Comparison of ENCODE assay signal across 9 cellular contexts in genomic region chr6:2768696-2769095, GRCh38. TPM values are rescaled to one million over a fixed set of nuclear protein-coding genes. Genes with fewer than 3 reads are reported as not detected.
DNase-seq lines count a peak whose midpoint lies in the region; ATAC-seq and TF ChIP-seq lines count a peak whose summit lies in the region.
"Had no signal": no experiment of that assay in that cellular context is flagged by ENCODE, and none has a peak within 500 bp of the region (broad histone marks: within the 10 kb centered on the region; RNA-seq: fewer than 3 reads in every experiment).

No MANE protein-coding gene starts in this region.

- H3K27me3 Mint-ChIP-seq in CD8-positive, alpha-beta T cell (ENCODE audit: low read depth): no peaks in the 10 kb centered on the region
- peaks cover 11% of the 10 kb centered on the region for H3K27me3 Mint-ChIP-seq in brain
- H3K27me3 Mint-ChIP-seq in natural killer cell treated with Interleukin-12 subunit alpha and Interleukin-12 subunit beta and Interleukin-15 and Interleukin-18, amount 100 ng/mL, for 72 hours: no peaks in the 10 kb centered on the region

- peaks cover 69% of the 10 kb centered on the region for H3K4me1 Mint-ChIP-seq in CD8-positive, alpha-beta T cell (ENCODE audit: low read depth)
- H3K4me1 Mint-ChIP-seq in brain: peaks cover 77% of the 10 kb centered on the region
- peaks cover 43 to 55% of the 10 kb centered on the region in 2 donors for H3K4me1 Mint-ChIP-seq in natural killer cell treated with Interleukin-12 subunit alpha and Interleukin-12 subunit beta and Interleukin-15 and Interleukin-18, amount 100 ng/mL, for 72 hours (ENCODE audit: low read depth in 2 of 2)

- H3K4me3 ChIP-seq in CD8-positive, alpha-beta T cell (ENCODE audit: low read depth, low read length): no peak overlapping the region
- peak overlapping the region; percentile 99 for H3K4me3 ChIP-seq in Karpas-422 (ENCODE audit: low read length)

- peaks cover 26% of the 10 kb centered on the region for H3K36me3 ChIP-seq in CD8-positive, alpha-beta T cell (ENCODE audit: insufficient read depth, low read length)
- peaks cover 44% of the 10 kb centered on the region; the same call in 1 of the 2 replicates for H3K36me3 ChIP-seq in Karpas-422 (ENCODE audit: insufficient read depth, low read length)

- no peaks in the 10 kb centered on the region for H3K9me2 ChIP-seq in Karpas-422 (replicated peaks; ENCODE audit: insufficient read depth, low read length)

- no peaks in the 10 kb centered on the region for H3K27me3 ChIP-seq in CD8-positive, alpha-beta T cell (ENCODE audit: insufficient read depth, low read length)
- H3K27me3 ChIP-seq in Karpas-422 (ENCODE audit: low read length): no peaks in the 10 kb centered on the region
- H3K27me3 ChIP-seq: brain microvascular endothelial cell had no signal

- H3K4me1 ChIP-seq in CD8-positive, alpha-beta T cell (ENCODE audit: insufficient read depth, low read length): peaks cover 59% of the 10 kb centered on the region
- peaks cover 34% of the 10 kb centered on the region for H3K4me1 ChIP-seq in Karpas-422 (ENCODE audit: low read length)

- H4K20me1 ChIP-seq in Karpas-422 (ENCODE audit: insufficient read depth, low read depth, low read length): peaks cover 41% of the 10 kb centered on the region

- intact Hi-C loops in CD8-positive, alpha-beta T cell (cut with DNase I, micrococcal nuclease): loop anchor here (5.0 to 10.0 kb wide), 6 partner anchors 74 to 1364 kb away; partner anchors contain the start of genes BPHL (in 1 of the 2), PSMG4 (in 1 of the 2), SERPINB1 (in 1 of the 2) and SERPINB9 (in 1 of the 2)

- H2AFZ ChIP-seq in Karpas-422 (ENCODE audit: low read length): no peak overlapping the region

- CTCF ChIA-PET in CD8-positive, alpha-beta T cell (lab: Charles Lee): interaction anchor here (0.6 to 5.0 kb wide), 7 partner anchors 12 to 1252 kb away, joined by 3 to 24 read pairs (median 6); partner anchors contain the start of gene MYLK4

- no peaks in the 10 kb centered on the region for H3K9me3 Mint-ChIP-seq in CD8-positive, alpha-beta T cell
- peaks cover 0 to 4% (median 0%) of the 10 kb centered on the region in 5 experiments for H3K9me3 Mint-ChIP-seq in brain
- H3K9me3 Mint-ChIP-seq in natural killer cell treated with Interleukin-12 subunit alpha and Interleukin-12 subunit beta and Interleukin-15 and Interleukin-18, amount 100 ng/mL, for 72 hours: no peaks in the 10 kb centered on the region

- H3K9me3 ChIP-seq in CD8-positive, alpha-beta T cell (ENCODE audit: low read length): no peaks in the 10 kb centered on the region
- H3K9me3 ChIP-seq in Karpas-422 (ENCODE audit: low read length): no peaks in the 10 kb centered on the region

- POLR2A ChIA-PET in CD8-positive, alpha-beta T cell (lab: Charles Lee): interaction anchor here (0.5 to 2.5 kb wide), 6 partner anchors 10 to 172 kb away, joined by 3 to 11 read pairs (median 4); partner anchors contain the start of gene SERPINB1

- H3K27ac ChIP-seq in CD8-positive, alpha-beta T cell (ENCODE audit: low read depth, low read length): no peak overlapping the region
- H3K27ac ChIP-seq in Karpas-422 (ENCODE audit: low read length): no peak overlapping the region
- H3K27ac ChIP-seq: brain microvascular endothelial cell had no signal

- no peak for ATAC-seq in CD8-positive, alpha-beta T cell
- ATAC-seq in natural killer cell treated with Interleukin-12 subunit alpha and Interleukin-12 subunit beta and Interleukin-15 and Interleukin-18, amount 100 ng/mL, for 72 hours: no peak
- ATAC-seq in HG03097 (IDR thresholded peaks at IDR 0.05; ENCODE audit: low FRiP score, unreplicated experiment): no peak
- no peak for ATAC-seq in GM21515 (IDR thresholded peaks at IDR 0.05; ENCODE audit: unreplicated experiment)

- H3K4me3 Mint-ChIP-seq in CD8-positive, alpha-beta T cell: peak overlapping the region; percentile 92
- peak overlapping the region; percentile 83 to 94 (median 87) for H3K4me3 Mint-ChIP-seq in brain
- peak overlapping the region; percentile 88 for H3K4me3 Mint-ChIP-seq in natural killer cell treated with Interleukin-12 subunit alpha and Interleukin-12 subunit beta and Interleukin-15 and Interleukin-18, amount 100 ng/mL, for 72 hours

- peak overlapping the region; percentile 61 for H3K27ac Mint-ChIP-seq in CD8-positive, alpha-beta T cell
- H3K27ac Mint-ChIP-seq in brain: peak overlapping the region in 2 of 5 experiments; percentile 76 to 82
- H3K27ac Mint-ChIP-seq in natural killer cell treated with Interleukin-12 subunit alpha and Interleukin-12 subunit beta and Interleukin-15 and Interleukin-18, amount 100 ng/mL, for 72 hours: peak overlapping the region; percentile 18 to 58

- peak overlapping the region; percentile 100 for H3K4me2 ChIP-seq in Karpas-422 (ENCODE audit: low read depth, low read length, poor library complexity, severe bottlenecking)

- H3K79me2 ChIP-seq in Karpas-422 (ENCODE audit: low read length): peaks cover 82% of the 10 kb centered on the region

- peaks cover 52% of the 10 kb centered on the region for H3K36me3 Mint-ChIP-seq in CD8-positive, alpha-beta T cell
- H3K36me3 Mint-ChIP-seq in brain: peaks cover 55% of the 10 kb centered on the region
- H3K36me3 Mint-ChIP-seq in natural killer cell treated with Interleukin-12 subunit alpha and Interleukin-12 subunit beta and Interleukin-15 and Interleukin-18, amount 100 ng/mL, for 72 hours: peaks cover 13% of the 10 kb centered on the region

- no peak for TF ChIP-seq CTCF in CD8-positive, alpha-beta T cell (IDR thresholded peaks at IDR 0.05)
- no peak for TF ChIP-seq CTCF in brain (conservative IDR thresholded peaks at IDR 0.05)

- DNase-seq in CD8-positive, alpha-beta T cell: no peak
- DNase-seq in Karpas-422 (no peak), activated gamma-delta T cell treated with Interleukin-2 at 50 U/mL for 16 hours (no peak)
- no peak for DNase-seq in natural killer cell treated with Interleukin-12 subunit alpha and Interleukin-12 subunit beta and Interleukin-15 and Interleukin-18, amount 100 ng/mL, for 72 hours (ENCODE audit: low spot score)
- DNase-seq in NK-92 treated with Interleukin-12 subunit alpha and Interleukin-12 subunit beta, amount 100 ng/mL, for 24 hours (lab: John Stamatoyannopoulos, UW): no peak
- DNase-seq: brain microvascular endothelial cell had no signal

- H3K9ac ChIP-seq in Karpas-422 (ENCODE audit: low read length): peak overlapping the region; percentile 97

RNA-seq across cellular contexts. Expression of gene WRNIP1, which starts 3.5 kb away (rescaled TPM):
- 10 to 100 TPM; 21.3 to 23.0 TPM for total RNA-seq in CD8-positive, alpha-beta T cell
- 47.9 and 80.2 TPM in 2 replicates for total RNA-seq in Karpas-422 (2014; rRNA removed; shearing (Covaris generic); ENCODE audit: low replicate concordance)
- 79.9 TPM for polyA plus RNA-seq in brain (ENCODE audit: insufficient read depth, low read depth, low replicate concordance)
- 10 to 100 TPM; 54.5 to 57.8 TPM for total RNA-seq in natural killer cell treated with Interleukin-12 subunit alpha and Interleukin-12 subunit beta and Interleukin-15 and Interleukin-18, amount 100 ng/mL, for 72 hours

RNA-seq across cellular contexts. Expression of gene MYLK4, which starts 18.0 kb away (rescaled TPM):
- total RNA-seq in CD8-positive, alpha-beta T cell: under 1 TPM; 0.61 to 0.71 TPM
- total RNA-seq in Karpas-422 (2014; rRNA removed; shearing (Covaris generic); ENCODE audit: low replicate concordance): 0.07 and 0.78 TPM in 2 replicates
- polyA plus RNA-seq in brain (ENCODE audit: insufficient read depth, low read depth, low replicate concordance): 0.31 TPM
- under 1 TPM; 0.24 to 0.33 TPM for total RNA-seq in natural killer cell treated with Interleukin-12 subunit alpha and Interleukin-12 subunit beta and Interleukin-15 and Interleukin-18, amount 100 ng/mL, for 72 hours
